12 cellular contexts compared by ENCODE assay signal in the genomic region with DNA sequence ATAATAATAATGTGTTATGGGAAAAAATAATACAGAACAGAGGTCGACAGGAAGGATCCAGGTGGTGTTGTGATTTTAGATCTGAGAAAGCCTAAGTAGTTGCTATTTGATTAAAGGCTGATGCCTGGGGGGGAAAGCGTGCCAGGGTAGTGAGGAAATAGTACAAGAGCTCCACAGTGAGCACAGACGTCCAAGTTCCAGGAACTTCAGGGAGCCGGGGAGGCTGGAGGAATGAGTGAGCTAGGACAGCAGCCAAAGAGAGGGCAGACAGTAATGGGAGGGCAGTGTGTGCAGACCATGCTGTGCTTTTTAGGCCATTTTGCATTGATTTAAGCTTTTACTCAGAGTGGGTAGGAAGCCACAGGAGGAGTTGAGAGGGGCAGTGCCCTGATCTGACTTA.
A peak's percentile ranks its signal among the peaks of the same experiment; 100 is the strongest.
DNase-seq lines count a peak whose midpoint lies in the region; ATAC-seq and TF ChIP-seq lines count a peak whose summit lies in the region.
"Had no signal": no experiment of that assay in that cellular context is flagged by ENCODE, and none has a peak within 500 bp of the region (broad histone marks: within the 10 kb centered on the region; RNA-seq: fewer than 3 reads in every experiment).

No MANE protein-coding gene starts in this region.

- ATAC-seq in upper lobe of left lung (ENCODE audit: low FRiP score in 2 of 2) = peak; percentile 31 to 61
- no peak for ATAC-seq in HG02884 (IDR thresholded peaks at IDR 0.05; ENCODE audit: unreplicated experiment)
- ATAC-seq: activated naive CD8-positive, alpha-beta T cell treated with anti-CD3 and anti-CD28 coated beads, Interleukin-2, amount 50 U/mL, for 24 hours had no signal

- peaks cover 35% of the 10 kb centered on the region for H3K4me1 ChIP-seq in muscle layer of colon (ENCODE audit: insufficient read depth, low read length)
- H3K4me1 ChIP-seq in upper lobe of left lung = no peaks in the 10 kb centered on the region

- H3K27me3 ChIP-seq in muscle layer of colon (ENCODE audit: control insufficient read depth in 1 of 2, insufficient read depth in 2 of 2, low read length in 2 of 2) = no peaks in the 10 kb centered on the region
- H3K27me3 ChIP-seq in upper lobe of left lung = no peaks in the 10 kb centered on the region

- H3K27ac ChIP-seq in muscle layer of colon (ENCODE audit: low read depth, low read length) = peak overlapping the region; percentile 78
- peak overlapping the region in 1 of 4 donors; percentile 21 for H3K27ac ChIP-seq in upper lobe of left lung
- H3K27ac ChIP-seq: 22Rv1 had no signal

- H3K9me3 ChIP-seq in muscle layer of colon (ENCODE audit: low read length) (no peaks in the 10 kb centered on the region), upper lobe of left lung (no peaks in the 10 kb centered on the region)

- H3K9ac ChIP-seq in muscle layer of colon (ENCODE audit: low read length) = no peak overlapping the region

- TF ChIP-seq CTCF in epithelial cell of esophagus (IDR thresholded peaks at IDR 0.05; ENCODE audit: insufficient read depth, low read depth, low read length, missing control alignments) (no peak), upper lobe of left lung (IDR thresholded peaks at IDR 0.05) (no peak)

- TF ChIP-seq POLR2A in upper lobe of left lung (IDR thresholded peaks at IDR 0.05) = no peak

- no peaks in the 10 kb centered on the region for H3K36me3 ChIP-seq in muscle layer of colon (ENCODE audit: insufficient read depth, low read length)
- no peaks in the 10 kb centered on the region for H3K36me3 ChIP-seq in upper lobe of left lung

- WGBS in upper lobe of left lung, 2 donors = 31 to 37% methylated on average over 4 of the region's 4 CpGs

- no peak for TF ChIP-seq EP300 in upper lobe of left lung (IDR thresholded peaks at IDR 0.05)

- H3K4me3 ChIP-seq in epithelial cell of esophagus (ENCODE audit: low read length) (no peak overlapping the region), muscle layer of colon (ENCODE audit: low read depth in 1 of 2, low read length in 2 of 2) (no peak overlapping the region), upper lobe of left lung (no peak overlapping the region)

- DNase-seq in NCI-H1417 (lab: John Stamatoyannopoulos, UW) (peak in 2 of 3 experiments; percentile 17 to 47), NCI-H1417 treated with DMSO at 0.1 percent for 48 hours (lab: John Stamatoyannopoulos, UW) (no peak), epithelial cell of esophagus (ENCODE audit: low read depth) (peak; percentile 6), upper lobe of left lung (peak in 1 of 2 donors; percentile 36), EL (no peak), dermis blood vessel endothelial cell (no peak)
- DNase-seq: activated naive CD8-positive, alpha-beta T cell treated with anti-CD3 and anti-CD28 coated beads, Interleukin-2, amount 50 U/mL, for 24 hours; DMS79; MV-4-11 had no signal

Comparison
In these comparisons a context has a peak if more than half of its experiments do, and no peak if none do; other contexts are left out.
1. DNase-seq: peak in NCI-H1417 (2 of 3) and epithelial cell of esophagus (single experiment); none in NCI-H1417 treated with DMSO at 0.1 percent for 48 hours (single experiment), EL (single experiment) and dermis blood vessel endothelial cell (single experiment).